In genomic region chr10:127649642-127650041, GRCh38 we compare ENCODE assay signal across 1 cellular context.
TF ChIP-seq lines count a peak whose summit lies in the region.

No MANE protein-coding gene starts in this region.

TF ChIP-seq in SK-N-SH, 30 proteins besides CTCF, POLR2A, EP300 and RAD21 (continued from another document):
- TF ChIP-seq EZH2phosphoT487 (IDR thresholded peaks at IDR 0.05; ENCODE audit: borderline replicate concordance, low read depth) (no peak), GABPA (IDR thresholded peaks at IDR 0.05; ENCODE audit: low read depth) (no peak), USF1 (IDR thresholded peaks at IDR 0.05; ENCODE audit: borderline replicate concordance, low read depth) (no peak), ZBTB33 (IDR thresholded peaks at IDR 0.05; ENCODE audit: borderline replicate concordance, low read depth) (no peak), GATA2 (CRISPR knock-in tag; IDR thresholded peaks at IDR 0.05) (no peak), FOXJ3 (CRISPR knock-in tag; IDR thresholded peaks at IDR 0.05) (no peak), ELF1 (IDR thresholded peaks at IDR 0.05) (no peak), TAF1 (IDR thresholded peaks at IDR 0.05; ENCODE audit: borderline replicate concordance, low read depth, low read length) (no peak), PBX3 (IDR thresholded peaks at IDR 0.05) (no peak), MAX (IDR thresholded peaks at IDR 0.05; ENCODE audit: low read depth) (no peak), USF2 (IDR thresholded peaks at IDR 0.05; ENCODE audit: borderline replicate concordance, low read depth, low read length) (no peak)
TF ChIP-seq in SK-N-SH: peak in this region for 0.
